8 cellular contexts compared by ENCODE assay signal in the genomic region with DNA sequence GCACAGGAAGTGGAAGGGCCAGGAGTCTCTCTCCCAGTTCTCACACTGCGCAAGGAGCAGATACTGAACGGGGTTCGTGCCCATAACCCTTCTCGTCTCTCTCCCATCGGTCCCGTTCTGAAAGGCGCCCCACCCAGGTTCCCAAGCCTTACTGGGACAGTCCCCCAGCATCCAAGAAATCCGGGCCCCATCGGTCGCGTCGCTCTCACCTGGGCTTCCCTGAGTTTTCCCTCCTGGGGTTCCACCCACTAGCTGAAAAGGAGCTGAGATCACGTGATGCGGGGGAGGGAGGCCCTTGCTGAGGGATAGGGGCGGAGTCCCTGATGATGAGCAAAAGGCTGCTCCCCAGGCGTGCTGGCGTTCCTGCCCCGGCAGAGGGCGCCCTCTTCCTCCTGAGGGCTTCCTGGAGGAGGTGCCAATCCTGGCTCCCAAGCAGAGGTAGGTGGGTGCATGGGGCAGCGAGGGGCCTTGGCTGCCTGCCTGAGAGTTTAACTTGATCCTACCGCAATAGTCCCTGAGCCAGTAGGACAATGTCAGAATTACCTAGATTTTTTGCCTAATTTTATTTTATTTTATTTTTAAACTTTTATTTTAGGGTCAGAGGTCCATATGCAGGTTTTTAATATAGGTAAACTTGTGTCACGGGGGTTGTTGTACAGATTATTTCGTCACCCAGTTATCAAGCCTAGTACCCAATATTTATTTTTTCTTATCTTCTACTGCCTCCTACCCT. TPM values are rescaled to one million over a fixed set of nuclear protein-coding genes. Genes with fewer than 3 reads are reported as not detected.
A peak's percentile ranks its signal among the peaks of the same experiment; 100 is the strongest.
DNase-seq lines count a peak whose midpoint lies in the region; ATAC-seq, FAIRE-seq and TF ChIP-seq lines count a peak whose summit lies in the region.

A gene (minus strand): TSS at position 271 of the 733 bp plus-strand sequence. CDS start 689 bp downstream, outside the sequence.

- no peak within 1 kb of the TSS for H3K4me3 ChIP-seq in CD8-positive, alpha-beta T cell (ENCODE audit: low read depth, low read length)
- H3K4me3 ChIP-seq in trophoblast cell (ENCODE audit: low read depth, low read length) (no peak within 1 kb of the TSS), upper lobe of right lung (no peak within 1 kb of the TSS)

- POLR2A ChIA-PET in CD8-positive, alpha-beta T cell (lab: Charles Lee) = interaction anchor here (0.6 to 1.1 kb wide), 4 partner anchors 61 to 128 kb away, joined by 3 to 5 read pairs (median 3); a partner anchor contains a TSS

- no peaks in the 10 kb centered on the region for H3K79me1 ChIP-seq in trophoblast cell (ENCODE audit: low read length)

- CTCF ChIA-PET in CD8-positive, alpha-beta T cell (lab: Charles Lee) = interaction anchor here (0.6 to 7.7 kb wide), 21 partner anchors 11 to 157 kb away, joined by 3 to 77 read pairs (median 4); a partner anchor contains a TSS

- no peaks in the 10 kb centered on the region for H3K27me3 ChIP-seq in CD8-positive, alpha-beta T cell (ENCODE audit: insufficient read depth, low read length)
- H3K27me3 ChIP-seq in trophoblast cell (ENCODE audit: insufficient read depth, low read length) (no peaks in the 10 kb centered on the region), upper lobe of right lung (no peaks in the 10 kb centered on the region)

- peak within 1 kb of the TSS; percentile 53 for H2AFZ ChIP-seq in trophoblast cell (ENCODE audit: insufficient read depth, low read length, poor library complexity)

- intact Hi-C loops in CD8-positive, alpha-beta T cell (cut with DNase I, micrococcal nuclease) = loop anchor here (1.0 to 2.0 kb wide), 2 partner anchors 148 to 247 kb away; no protein-coding TSS in a partner anchor
- intact Hi-C loops in upper lobe of right lung (cut with DNase I) = loop anchor here (10.0 kb wide), 1 partner anchor 139 kb away; no protein-coding TSS in a partner anchor

- H4K12ac ChIP-seq in trophoblast cell (ENCODE audit: low read depth, low read length) = peak within 1 kb of the TSS; percentile 18

- no peak within 1 kb of the TSS for H3K23ac ChIP-seq in trophoblast cell (ENCODE audit: low read length)

- peak; percentile 72 for TF ChIP-seq CTCF in CD8-positive, alpha-beta T cell (IDR thresholded peaks at IDR 0.05)
- peak; percentile 82 for TF ChIP-seq CTCF in upper lobe of right lung (IDR thresholded peaks at IDR 0.05)

- no peak within 1 kb of the TSS for H2BK120ac ChIP-seq in trophoblast cell (ENCODE audit: insufficient read depth, low read length, poor library complexity)

- H3K27ac Mint-ChIP-seq in CD8-positive, alpha-beta T cell = no peak within 1 kb of the TSS

- H2BK5ac ChIP-seq in trophoblast cell (ENCODE audit: low read depth, low read length, poor library complexity) = no peak within 1 kb of the TSS

- H2BK12ac ChIP-seq in trophoblast cell (ENCODE audit: low read length) = peak within 1 kb of the TSS; percentile 5

- no CpG with 5 or more reads among the region's 23 CpGs for whole genome bisulfite sequencing in trophoblast cell (ENCODE audit: extremely low coverage, insufficient coverage, insufficient read length)

- H3K9me3 ChIP-seq in CD8-positive, alpha-beta T cell (ENCODE audit: low read length) = no peaks in the 10 kb centered on the region
- H3K9me3 ChIP-seq in trophoblast cell (ENCODE audit: insufficient read depth, low read depth, low read length) (no peaks in the 10 kb centered on the region), upper lobe of right lung (no peaks in the 10 kb centered on the region)

- H3K36me3 ChIP-seq in CD8-positive, alpha-beta T cell (ENCODE audit: insufficient read depth, low read length) = no peaks in the 10 kb centered on the region
- H3K36me3 ChIP-seq in trophoblast cell (ENCODE audit: control insufficient read depth in 1 of 2, insufficient read depth in 2 of 2, low read length in 2 of 2) = no peaks in the 10 kb centered on the region
- no peaks in the 10 kb centered on the region for H3K36me3 ChIP-seq in upper lobe of right lung

- H3K27me3 Mint-ChIP-seq in CD8-positive, alpha-beta T cell (ENCODE audit: low read depth) = no peaks in the 10 kb centered on the region

- peak within 1 kb of the TSS; percentile 54 for H3K4me2 ChIP-seq in trophoblast cell (ENCODE audit: low read length)

- no peaks in the 10 kb centered on the region for H3K4me1 ChIP-seq in CD8-positive, alpha-beta T cell (ENCODE audit: insufficient read depth, low read length)
- peaks cover 10 to 11% of the 10 kb centered on the region in 2 experiments for H3K4me1 ChIP-seq in trophoblast cell (ENCODE audit: control insufficient read depth in 1 of 2, insufficient read depth in 2 of 2, low read length in 2 of 2)
- H3K4me1 ChIP-seq in upper lobe of right lung = no peaks in the 10 kb centered on the region

- H4K91ac ChIP-seq in trophoblast cell (ENCODE audit: low read depth, low read length) = no peak within 1 kb of the TSS

- DNase-seq in CD8-positive, alpha-beta T cell = peak; percentile 66 to 91 (median 79)
- DNase-seq in HTR-8/SVneo (ENCODE audit: insufficient read length, low spot score) (peak; percentile 67), SIG-M5 (lab: John Stamatoyannopoulos, UW) (peak; percentile 4), germinal center (ENCODE audit: low spot score) (peak; percentile 89), trophoblast cell (peak; percentile 95 to 99), upper lobe of right lung (peak; percentile 93)
- peak; percentile 93 for DNase-seq in activated effector memory CD4-positive, alpha-beta T cell treated with anti-CD3 and anti-CD28 coated beads, Interleukin-2, amount 50 U/mL, for 16 hours

- H3K9me3 Mint-ChIP-seq in CD8-positive, alpha-beta T cell = no peaks in the 10 kb centered on the region

- ATAC-seq in CD8-positive, alpha-beta T cell = peak; percentile 97
- ATAC-seq in upper lobe of right lung (peak; percentile 99), HG03139 (IDR thresholded peaks at IDR 0.05; ENCODE audit: unreplicated experiment) (no peak)

- no peak within 1 kb of the TSS for H3K4me3 Mint-ChIP-seq in CD8-positive, alpha-beta T cell

- no peak within 1 kb of the TSS for H3K27ac ChIP-seq in CD8-positive, alpha-beta T cell (ENCODE audit: low read depth, low read length)
- H3K27ac ChIP-seq in trophoblast cell (ENCODE audit: low read depth, low read length) (no peak within 1 kb of the TSS), upper lobe of right lung (no peak within 1 kb of the TSS)

- H3K14ac ChIP-seq in trophoblast cell (ENCODE audit: low read length) = no peak within 1 kb of the TSS

- no peak within 1 kb of the TSS for H3K9ac ChIP-seq in trophoblast cell (ENCODE audit: low read length)

- peak within 1 kb of the TSS; percentile 24 for H4K8ac ChIP-seq in trophoblast cell (ENCODE audit: low read depth, low read length)

- no peak within 1 kb of the TSS for H3K18ac ChIP-seq in trophoblast cell (ENCODE audit: low read length)

- H2AK5ac ChIP-seq in trophoblast cell (ENCODE audit: low read length) = peak within 1 kb of the TSS; percentile 20

- peaks cover 17% of the 10 kb centered on the region for H3K4me1 Mint-ChIP-seq in CD8-positive, alpha-beta T cell (ENCODE audit: low read depth)

- no peak within 1 kb of the TSS for H3K4ac ChIP-seq in trophoblast cell (ENCODE audit: low read depth, low read length)

- FAIRE-seq in HTR-8/SVneo (lab: Jason Lieb, UNC) = no peak

- no peaks in the 10 kb centered on the region for H3K79me2 ChIP-seq in trophoblast cell (ENCODE audit: control insufficient read depth, insufficient read depth, low read length, poor library complexity)

- H3K36me3 Mint-ChIP-seq in CD8-positive, alpha-beta T cell = no peaks in the 10 kb centered on the region

RNA-seq across cellular contexts. Expression of the gene that starts here (rescaled TPM):
- total RNA-seq in CD8-positive, alpha-beta T cell = not detected
- polyA plus RNA-seq in trophoblast cell (2013) = 0.83 and 0.87 TPM in 2 replicates
- total RNA-seq in upper lobe of right lung = 31.4 TPM

Comparison
In these comparisons a context has a peak if more than half of its experiments do, and no peak if none do; other contexts are left out.
1. RNA of the gene that starts here (total RNA-seq): 31.4 TPM in upper lobe of right lung (single experiment); not detected in CD8-positive, alpha-beta T cell; every median in the first group is over 10 times any median in the second.
2. Peak in DNase-seq and ATAC-seq in CD8-positive, alpha-beta T cell; RNA of the gene not detected or under 1 TPM.
3. DNase-seq: peak in every context shown above with its lines; median percentile 97 in trophoblast cell; 93 in activated effector memory CD4-positive, alpha-beta T cell treated with anti-CD3 and anti-CD28 coated beads, Interleukin-2, amount 50 U/mL, for 16 hours; 93 in upper lobe of right lung; 89 in germinal center; 79 in CD8-positive, alpha-beta T cell; 67 in HTR-8/SVneo; 4 in SIG-M5.